ENCODE assay signal across 16 cellular contexts in the genomic region with DNA sequence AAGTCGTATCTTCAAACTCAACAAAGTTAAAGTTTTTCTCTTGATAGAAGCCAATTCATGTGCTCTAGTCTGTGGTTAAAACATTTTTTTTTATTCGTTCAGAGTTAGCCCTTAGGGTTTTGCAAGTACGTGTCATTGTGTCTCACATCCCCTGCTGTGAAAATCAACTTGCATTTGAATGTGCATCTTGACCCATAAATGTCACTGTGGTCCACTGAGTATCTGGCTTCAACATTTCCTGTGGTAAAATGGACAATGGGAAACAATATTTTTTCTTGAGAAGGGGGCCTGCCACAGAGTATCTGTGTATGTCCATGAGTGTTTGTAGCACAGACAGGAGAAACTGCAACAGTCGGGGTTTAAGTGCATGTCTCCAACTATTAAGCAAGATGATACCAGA.
DNase-seq lines count a peak whose midpoint lies in the region; ATAC-seq and TF ChIP-seq lines count a peak whose summit lies in the region.
"Had no signal": no experiment of that assay in that cellular context is flagged by ENCODE, and none has a peak within 500 bp of the region (broad histone marks: within the 10 kb centered on the region; RNA-seq: fewer than 3 reads in every experiment).

No MANE protein-coding gene starts in this region.

- POLR2A ChIA-PET in MCF 10A (lab: Yijun Ruan, JAX), result no interaction called here

- no peaks in the 10 kb centered on the region for H3K36me3 ChIP-seq in breast epithelium
- no peaks in the 10 kb centered on the region for H3K36me3 ChIP-seq in MG63
- H3K36me3 ChIP-seq: sigmoid colon, tibial nerve had no signal

- H3K9me3 Mint-ChIP-seq in MCF 10A (ENCODE audit: unreplicated experiment), result no peaks in the 10 kb centered on the region
- H3K9me3 Mint-ChIP-seq in glutamatergic neuron (ENCODE audit: unreplicated experiment), result no peaks in the 10 kb centered on the region
- H3K9me3 Mint-ChIP-seq: activated CD8-positive, alpha-beta T cell treated with anti-CD3 and anti-CD28 coated beads for 36 hours; mesothelial cell of epicardium had no signal

- CTCF ChIA-PET in MCF 10A (lab: Yijun Ruan, JAX), result interaction anchor here (0.6 kb wide), 1 partner anchor 104 kb away, joined by 4 read pairs; no protein-coding TSS in a partner anchor

- no peak overlapping the region for H3K27ac ChIP-seq in breast epithelium
- H3K27ac ChIP-seq: coronary artery, sigmoid colon had no signal

- DNase-seq in MCF 10A (ENCODE audit: unreplicated experiment), result peak; percentile 43
- no peak for DNase-seq in breast epithelium (ENCODE audit: low spot score in 2 of 2)
- peak; percentile 70 for DNase-seq in NCI-H748 treated with DMSO at 0.1 percent for 48 hours (lab: John Stamatoyannopoulos, UW)
- DNase-seq in foreskin melanocyte, result peak; percentile 88
- no peak for DNase-seq in NCI-H2227 treated with DMSO at 0.1 percent for 48 hours (lab: John Stamatoyannopoulos, UW)
- no peak for DNase-seq in glutamatergic neuron
- DNase-seq in MG63, result no peak
- DNase-seq: activated CD8-positive, alpha-beta T cell treated with anti-CD3 and anti-CD28 coated beads for 36 hours; KG1; NCI-H1436; NCI-H510A; sigmoid colon had no signal

- ATAC-seq in GM21723 (IDR thresholded peaks at IDR 0.05; ENCODE audit: unreplicated experiment), result no peak
- ATAC-seq: activated CD8-positive, alpha-beta T cell treated with anti-CD3 and anti-CD28 coated beads for 36 hours had no signal

- H3K4me1 ChIP-seq in breast epithelium, result no peaks in the 10 kb centered on the region
- H3K4me1 ChIP-seq: sigmoid colon had no signal

- TF ChIP-seq CTCF in MCF 10A (IDR thresholded peaks at IDR 0.05; ENCODE audit: unreplicated experiment) (no peak), breast epithelium (IDR thresholded peaks at IDR 0.05) (no peak), glutamatergic neuron (IDR thresholded peaks at IDR 0.05; ENCODE audit: partially characterized antibody, unreplicated experiment) (no peak)

- peaks cover 14% of the 10 kb centered on the region for H3K4me1 Mint-ChIP-seq in MCF 10A (ENCODE audit: insufficient read depth, unreplicated experiment)
- no peaks in the 10 kb centered on the region for H3K4me1 Mint-ChIP-seq in glutamatergic neuron (ENCODE audit: low read depth, unreplicated experiment)
- H3K4me1 Mint-ChIP-seq: mesothelial cell of epicardium had no signal

- BruUV-seq in MCF 10A (replicated peaks; lab: Mats Ljungman, UMichigan), result no TSS peak

- no peak overlapping the region for H3K4me3 ChIP-seq in breast epithelium
- H3K4me3 ChIP-seq in MG63, result no peak overlapping the region
- H3K4me3 ChIP-seq: coronary artery, sigmoid colon, tibial nerve had no signal

- H3K4me3 Mint-ChIP-seq in MCF 10A (ENCODE audit: unreplicated experiment) (no peak overlapping the region), glutamatergic neuron (ENCODE audit: unreplicated experiment) (no peak overlapping the region)
- H3K4me3 Mint-ChIP-seq: activated CD8-positive, alpha-beta T cell treated with anti-CD3 and anti-CD28 coated beads for 36 hours; mesothelial cell of epicardium had no signal

- no peaks in the 10 kb centered on the region for H3K36me3 Mint-ChIP-seq in MCF 10A (ENCODE audit: insufficient read depth, unreplicated experiment)
- no peaks in the 10 kb centered on the region for H3K36me3 Mint-ChIP-seq in glutamatergic neuron (ENCODE audit: unreplicated experiment)
- H3K36me3 Mint-ChIP-seq: mesothelial cell of epicardium had no signal

- H3K27ac Mint-ChIP-seq in MCF 10A (ENCODE audit: low read depth, unreplicated experiment) (no peak overlapping the region), glutamatergic neuron (ENCODE audit: unreplicated experiment) (no peak overlapping the region)
- H3K27ac Mint-ChIP-seq: activated CD8-positive, alpha-beta T cell treated with anti-CD3 and anti-CD28 coated beads for 36 hours; mesothelial cell of epicardium had no signal

- H3K27me3 ChIP-seq in breast epithelium (no peaks in the 10 kb centered on the region), MG63 (no peaks in the 10 kb centered on the region)
- H3K27me3 ChIP-seq: sigmoid colon, tibial nerve had no signal

- intact Hi-C loops in MCF 10A (cut with micrococcal nuclease), result loop anchor here (10.0 kb wide), 1 partner anchor 106 kb away; no protein-coding TSS in a partner anchor
- intact Hi-C loops in breast epithelium (cut with DNase I; ENCODE audit: low total_unique reads), result no loop called here

- H3K9me3 ChIP-seq in breast epithelium (no peaks in the 10 kb centered on the region), MG63 (no peaks in the 10 kb centered on the region)
- H3K9me3 ChIP-seq: sigmoid colon, tibial nerve had no signal

- H3K27me3 Mint-ChIP-seq in MCF 10A (ENCODE audit: insufficient read depth, unreplicated experiment) (no peaks in the 10 kb centered on the region), glutamatergic neuron (ENCODE audit: unreplicated experiment) (no peaks in the 10 kb centered on the region)
- H3K27me3 Mint-ChIP-seq: activated CD8-positive, alpha-beta T cell treated with anti-CD3 and anti-CD28 coated beads for 36 hours had no signal

- no peak for TF ChIP-seq POLR2A in breast epithelium (IDR thresholded peaks at IDR 0.05)

Comparison
In these comparisons a context has a peak if more than half of its experiments do, and no peak if none do; other contexts are left out.
1. DNase-seq: peak in MCF 10A (single experiment), NCI-H748 treated with DMSO at 0.1 percent for 48 hours (single experiment) and foreskin melanocyte (single experiment); none in breast epithelium (0 of 2), NCI-H2227 treated with DMSO at 0.1 percent for 48 hours (single experiment), glutamatergic neuron (single experiment) and MG63 (single experiment).